Comparison of ENCODE assay signal across 16 cellular contexts in genomic region chr2:24399434-24400206, GRCh38. TPM values are rescaled to one million over a fixed set of nuclear protein-coding genes. Genes with fewer than 3 reads are reported as not detected.
DNase-seq lines count a peak whose midpoint lies in the region; ATAC-seq, FAIRE-seq and TF ChIP-seq lines count a peak whose summit lies in the region.
"Had no signal": no experiment of that assay in that cellular context is flagged by ENCODE, and none has a peak within 500 bp of the region (broad histone marks: within the 10 kb centered on the region; RNA-seq: fewer than 3 reads in every experiment).

No MANE protein-coding gene starts in this region.

- FAIRE-seq in HepG2 (lab: Jason Lieb, UNC), result peak; percentile 36

- H4K20me1 ChIP-seq in PC-9 (ENCODE audit: insufficient read depth), result no peaks in the 10 kb centered on the region
- no peaks in the 10 kb centered on the region for H4K20me1 ChIP-seq in HepG2 (ENCODE audit: insufficient read depth, low read length)

- no peaks in the 10 kb centered on the region for H3K4me1 ChIP-seq in PC-9 (replicated peaks; ENCODE audit: insufficient read depth)
- peaks cover 37% of the 10 kb centered on the region for H3K4me1 ChIP-seq in HepG2 (ENCODE audit: insufficient read depth, low read length)
- H3K4me1 ChIP-seq: BE2C had no signal

- H3K9me3 ChIP-seq in PC-9 (ENCODE audit: insufficient read depth, low read depth) (no peaks in the 10 kb centered on the region), HepG2 (ENCODE audit: low read length) (no peaks in the 10 kb centered on the region)

- H3K27me3 ChIP-seq in PC-9 (ENCODE audit: insufficient read depth, low read depth) (no peaks in the 10 kb centered on the region), HepG2 (ENCODE audit: control insufficient read depth in 1 of 2, insufficient read depth in 2 of 2, low read length in 2 of 2) (no peaks in the 10 kb centered on the region), brain microvascular endothelial cell (replicated peaks) (no peaks in the 10 kb centered on the region)
- H3K27me3 ChIP-seq: BE2C had no signal

- WGBS in HepG2 (ENCODE audit: low lambda C conversion rate), result 24% methylated on average over 10 of the region's 10 CpGs

- H3F3A ChIP-seq in PC-9 (ENCODE audit: insufficient read depth, low read depth), result no peaks in the 10 kb centered on the region

- TF ChIP-seq CTCF in PC-9 (conservative IDR thresholded peaks at IDR 0.05) (no peak), HepG2 (CRISPR knock-in tag; IDR thresholded peaks at IDR 0.05) (no peak), brain microvascular endothelial cell (IDR thresholded peaks at IDR 0.05; ENCODE audit: low read depth, low read length, missing control alignments) (no peak)

- H3K9me2 ChIP-seq in PC-9 (ENCODE audit: insufficient read depth), result no peaks in the 10 kb centered on the region

- H3K27ac Mint-ChIP-seq in activated CD8-positive, alpha-beta T cell treated with anti-CD3 and anti-CD28 coated beads, Interleukin-2, amount 10 ng/mL, durations not matched to agents 7 days and 5 days, result no peak overlapping the region
- H3K27ac Mint-ChIP-seq: activated naive CD8-positive, alpha-beta T cell; natural killer cell; stimulated activated naive CD8-positive, alpha-beta T cell treated with anti-CD3 and anti-CD28 coated beads, Interleukin-15, Interleukin-2, amounts not matched to agents 100 ng/mL and 50 ng/mL, for 24 hours had no signal

- H3K4me3 ChIP-seq in PC-9, result no peak overlapping the region
- peak overlapping the region; percentile 12 to 54 (median 30) for H3K4me3 ChIP-seq in HepG2 (replicated peaks in 1 of 3; ENCODE audit: insufficient read depth in 1 of 3, low read depth in 2 of 3, low read length in 3 of 3)
- no peak overlapping the region for H3K4me3 ChIP-seq in brain microvascular endothelial cell (ENCODE audit: low read depth, low read length)

- DNase-seq in DMS79 (lab: John Stamatoyannopoulos, UW) (peak; percentile 26), NCI-H2029 (lab: John Stamatoyannopoulos, UW) (peak; percentile 81), PC-9 (no peak), HepG2 (ENCODE audit: low spot score) (peak; percentile 45), NOMO-1 treated with dmso at 0.1 percent for 144 hours (lab: John Stamatoyannopoulos, UW; ENCODE audit: unreplicated experiment) (no peak), brain microvascular endothelial cell (no peak)
- no peak for DNase-seq in activated CD8-positive, alpha-beta T cell treated with anti-CD3 and anti-CD28 coated beads, Interleukin-2, amount 10 ng/mL, durations not matched to agents 7 days and 5 days
- no peak for DNase-seq in activated CD4-positive, alpha-beta T cell treated with anti-CD3 and anti-CD28 coated beads, Interleukin-2, amount 50 U/mL, for 4 hours
- DNase-seq: BE2C, Karpas-422, natural killer cell, NCI-H446 treated with DMSO at 0.1 percent for 48 hours had no signal

- peak; percentile 84 for ATAC-seq in HepG2
- no peak for ATAC-seq in activated CD8-positive, alpha-beta T cell treated with anti-CD3 and anti-CD28 coated beads, Interleukin-2, amount 10 ng/mL, durations not matched to agents 7 days and 5 days
- ATAC-seq: natural killer cell had no signal

- H3K79me2 ChIP-seq in PC-9 (ENCODE audit: low read depth) (no peaks in the 10 kb centered on the region), HepG2 (ENCODE audit: insufficient read depth, low read length) (no peaks in the 10 kb centered on the region)

- H3K4me2 ChIP-seq in PC-9 (no peak overlapping the region), HepG2 (ENCODE audit: low read depth, low read length) (peak overlapping the region; percentile 79)

- no peak for TF ChIP-seq RAD21 in HepG2 (CRISPR knock-in tag; IDR thresholded peaks at IDR 0.05)

- CTCF ChIA-PET in PC-9 (lab: Charles Lee) (no interaction called here), HepG2 (lab: Yijun Ruan, JAX; ENCODE audit: low intra/inter-chr PET ratio, low total read pairs) (no interaction called here)
- CTCF ChIA-PET in activated CD8-positive, alpha-beta T cell treated with anti-CD3 and anti-CD28 coated beads, Interleukin-2, amount 10 ng/mL, durations not matched to agents 7 days and 5 days (lab: Charles Lee), result interaction anchor here (3.2 kb wide), 1 partner anchor 10 kb away, joined by 8 read pairs; no protein-coding TSS in a partner anchor

- in situ Hi-C loops in HepG2 (cut with HindIII; ENCODE audit: extremely low pct_ligation_motif_present, low pct_unique_long_range_greater_than_20kb) (loop anchor here (5.0 to 25.0 kb wide), 2 partner anchors 428 to 738 kb away; no protein-coding TSS in a partner anchor), brain microvascular endothelial cell (cut with HindIII; ENCODE audit: low pct_ligation_motif_present, low sequenced_read_pairs) (no loop called here)

- H2AFZ ChIP-seq in PC-9 (0 out of 2 replicates have a peak overlapping the region, but pooled peaks have one; percentile 36), HepG2 (ENCODE audit: low read length) (peak overlapping the region; percentile 85)

- H3K27ac ChIP-seq in PC-9, result no peak overlapping the region
- peak overlapping the region; percentile 51 for H3K27ac ChIP-seq in HepG2 (ENCODE audit: extremely low read length, insufficient read depth, low read length)
- no peak overlapping the region for H3K27ac ChIP-seq in brain microvascular endothelial cell
- H3K27ac ChIP-seq: VCaP had no signal

- peaks cover 4% of the 10 kb centered on the region for H3K27me3 Mint-ChIP-seq in activated CD8-positive, alpha-beta T cell treated with anti-CD3 and anti-CD28 coated beads, Interleukin-2, amount 10 ng/mL, durations not matched to agents 7 days and 5 days (ENCODE audit: low read depth)

- POLR2A ChIA-PET in PC-9 (lab: Charles Lee; ENCODE audit: unreplicated experiment) (no interaction called here), HepG2 (lab: Yijun Ruan, JAX) (interaction anchor here (0.7 to 2.0 kb wide), 8 partner anchors 10 to 852 kb away, joined by 3 to 10 read pairs (median 4); partner anchors contain the start of genes ITSN2 and NCOA1)
- POLR2A ChIA-PET in activated CD8-positive, alpha-beta T cell treated with anti-CD3 and anti-CD28 coated beads, Interleukin-2, amount 10 ng/mL, durations not matched to agents 7 days and 5 days (lab: Charles Lee), result interaction anchor here (0.6 kb wide), 1 partner anchor 501 kb away, joined by 5 read pairs; no protein-coding TSS in a partner anchor

- H3K9me3 Mint-ChIP-seq in activated CD8-positive, alpha-beta T cell treated with anti-CD3 and anti-CD28 coated beads, Interleukin-2, amount 10 ng/mL, durations not matched to agents 7 days and 5 days (ENCODE audit: insufficient read depth), result no peaks in the 10 kb centered on the region
- H3K9me3 Mint-ChIP-seq: central memory CD8-positive, alpha-beta T cell; natural killer cell; stimulated activated naive CD8-positive, alpha-beta T cell treated with anti-CD3 and anti-CD28 coated beads, Interleukin-15, Interleukin-2, amounts not matched to agents 100 ng/mL and 50 ng/mL, for 24 hours had no signal

- H3K36me3 Mint-ChIP-seq in activated CD8-positive, alpha-beta T cell treated with anti-CD3 and anti-CD28 coated beads, Interleukin-2, amount 10 ng/mL, durations not matched to agents 7 days and 5 days (ENCODE audit: low read depth), result no peaks in the 10 kb centered on the region
- H3K36me3 Mint-ChIP-seq: activated naive CD8-positive, alpha-beta T cell; natural killer cell had no signal

- peak overlapping the region; percentile 24 for H3K9ac ChIP-seq in HepG2 (ENCODE audit: insufficient read depth, low read depth, low read length)

- no peaks in the 10 kb centered on the region for H3K36me3 ChIP-seq in PC-9 (ENCODE audit: low read depth)
- H3K36me3 ChIP-seq in HepG2 (replicated peaks in 1 of 2; ENCODE audit: control insufficient read depth in 1 of 2, insufficient read depth in 2 of 2, low read length in 2 of 2), result no peaks in the 10 kb centered on the region
- no peaks in the 10 kb centered on the region for H3K36me3 ChIP-seq in brain microvascular endothelial cell (replicated peaks)
- H3K36me3 ChIP-seq: BE2C had no signal

- no peak; a peak in 1 of 4 replicates for TF ChIP-seq POLR2A in HepG2 (IDR thresholded peaks at IDR 0.05; ENCODE audit: insufficient read depth in 1 of 2, low read depth in 2 of 2, low read length in 2 of 2)

- BruUV-seq in PC-9 (replicated peaks; lab: Mats Ljungman, UMichigan) (no TSS peak), HepG2 (replicated peaks; lab: Mats Ljungman, UMichigan) (TSS peak; percentile 71)

- H3K4me1 Mint-ChIP-seq in activated CD8-positive, alpha-beta T cell treated with anti-CD3 and anti-CD28 coated beads, Interleukin-2, amount 10 ng/mL, durations not matched to agents 7 days and 5 days (ENCODE audit: low read depth), result peaks cover 6% of the 10 kb centered on the region
- H3K4me1 Mint-ChIP-seq: central memory CD8-positive, alpha-beta T cell; natural killer cell had no signal

- H3K4me3 Mint-ChIP-seq in activated CD8-positive, alpha-beta T cell treated with anti-CD3 and anti-CD28 coated beads, Interleukin-2, amount 10 ng/mL, durations not matched to agents 7 days and 5 days, result no peak overlapping the region
- H3K4me3 Mint-ChIP-seq: activated naive CD8-positive, alpha-beta T cell; central memory CD8-positive, alpha-beta T cell; natural killer cell; stimulated activated naive CD8-positive, alpha-beta T cell treated with anti-CD3 and anti-CD28 coated beads, Interleukin-15, Interleukin-2, amounts not matched to agents 100 ng/mL and 50 ng/mL, for 24 hours had no signal

- intact Hi-C loops in PC-9 (cut with micrococcal nuclease; ENCODE audit: unreplicated experiment), result no loop called here
- intact Hi-C loops in HepG2 (cut with micrococcal nuclease; ENCODE audit: unreplicated experiment), result no loop called here

- peak in 1 of 2 experiments; percentile 20; a peak in 1 of 4 replicates for TF ChIP-seq EP300 in HepG2 (IDR thresholded peaks at IDR 0.05; ENCODE audit: low read depth in 2 of 2, low read length in 2 of 2)
- no peak for TF ChIP-seq EP300 in HepG2 (CRISPR knock-in tag; IDR thresholded peaks at IDR 0.05; ENCODE audit: borderline replicate concordance)

RNA-seq across cellular contexts. Expression of gene ITSN2, which starts 39.3 kb away (rescaled TPM):
- total RNA-seq in PC-9 (2021), result 28.4 and 30.4 TPM in 2 replicates
- 26.6 and 33.4 TPM in 2 replicates for total RNA-seq in HepG2 (2016; rRNA removed; fragmentation: Illumina TruSeq; extraction: Trizol)
- 3.5 and 3.9 TPM in 2 replicates for total RNA-seq in HepG2 (2016; cell fraction: cytosol; rRNA removed; fragmentation: Illumina TruSeq; extraction: Trizol; ENCODE audit: low read depth)
- 25.9 and 29.3 TPM in 2 replicates for total RNA-seq in HepG2 (2016; cell fraction: insoluble cytoplasmic fraction; rRNA removed; fragmentation: Illumina TruSeq; extraction: Trizol)
- 11.7 and 12.0 TPM in 2 replicates for total RNA-seq in HepG2 (2016; cell fraction: membrane; rRNA removed; fragmentation: Illumina TruSeq; extraction: Trizol)
- 31.8 and 37.1 TPM in 2 replicates for total RNA-seq in HepG2 (2016; cell fraction: nucleus; rRNA removed; fragmentation: Illumina TruSeq; extraction: Trizol)
- 22.4 and 26.0 TPM in 2 replicates for polyA plus RNA-seq in HepG2 (2011; rRNA removed)
- 10.9 and 13.6 TPM in 2 replicates for polyA plus RNA-seq in HepG2 (2011; cell fraction: cytosol; rRNA removed)
- polyA plus RNA-seq in HepG2 (2011; cell fraction: nucleus; rRNA removed), result 38.3 and 45.6 TPM in 2 replicates
- 18.4 and 19.9 TPM in 2 replicates for polyA plus RNA-seq in HepG2 (2012)
- polyA plus RNA-seq in HepG2 (2016; cell fraction: cytosol; fragmentation: Illumina TruSeq; extraction: Trizol; ENCODE audit: low read depth), result 0.83 and 1.1 TPM in 2 replicates
- 21.8 and 23.6 TPM in 2 replicates for polyA plus RNA-seq in HepG2 (2016; cell fraction: insoluble cytoplasmic fraction; fragmentation: Illumina TruSeq; extraction: Trizol; ENCODE audit: low read depth)
- 3.7 and 3.8 TPM in 2 replicates for polyA plus RNA-seq in HepG2 (2016; cell fraction: membrane; fragmentation: Illumina TruSeq; extraction: Trizol; ENCODE audit: low read depth)
- 38.0 and 42.0 TPM in 2 replicates for polyA plus RNA-seq in HepG2 (2016; cell fraction: nucleus; fragmentation: Illumina TruSeq; extraction: Trizol; ENCODE audit: insufficient read depth, low read depth)
- 41.6 and 48.2 TPM in 2 replicates for polyA minus RNA-seq in HepG2 (2011; rRNA and poly(A)+ RNA removed; ENCODE audit: low replicate concordance)
- polyA minus RNA-seq in HepG2 (2011; cell fraction: cytosol; rRNA and poly(A)+ RNA removed), result 16.7 and 18.5 TPM in 2 replicates
- polyA minus RNA-seq in HepG2 (2011; cell fraction: nucleus; rRNA and poly(A)+ RNA removed), result 54.3 and 55.9 TPM in 2 replicates
- 10 to 100 TPM; 69.7 to 71.2 TPM for total RNA-seq in activated CD8-positive, alpha-beta T cell treated with anti-CD3 and anti-CD28 coated beads, Interleukin-2, amount 10 ng/mL, durations not matched to agents 7 days and 5 days

Comparison
In these comparisons a context has a peak if more than half of its experiments do, and no peak if none do; other contexts are left out.
1. DNase-seq: peak in DMS79 (single experiment), NCI-H2029 (single experiment) and HepG2 (single experiment); none in PC-9 (0 of 2), NOMO-1 treated with dmso at 0.1 percent for 144 hours (single experiment), activated CD8-positive, alpha-beta T cell treated with anti-CD3 and anti-CD28 coated beads, Interleukin-2, amount 10 ng/mL, durations not matched to agents 7 days and 5 days (single experiment), brain microvascular endothelial cell (single experiment) and activated CD4-positive, alpha-beta T cell treated with anti-CD3 and anti-CD28 coated beads, Interleukin-2, amount 50 U/mL, for 4 hours (0 of 2).
2. H3K4me3 ChIP-seq: peak in HepG2 (3 of 3); none in PC-9 (single experiment) and brain microvascular endothelial cell (single experiment).